In genomic region chr13:94112227-94112626, GRCh38 we compare ENCODE assay signal across 13 cellular contexts.
A peak's percentile ranks its signal among the peaks of the same experiment; 100 is the strongest.
DNase-seq lines count a peak whose midpoint lies in the region; ATAC-seq, FAIRE-seq and TF ChIP-seq lines count a peak whose summit lies in the region.
"Had no signal": no experiment of that assay in that cellular context is flagged by ENCODE, and none has a peak within 500 bp of the region (broad histone marks: within the 10 kb centered on the region; RNA-seq: fewer than 3 reads in every experiment).

No MANE protein-coding gene starts in this region.

- TF ChIP-seq POLR2A in breast epithelium (IDR thresholded peaks at IDR 0.05), result no peak
- no peak for TF ChIP-seq POLR2A in upper lobe of left lung (IDR thresholded peaks at IDR 0.05)

- TF ChIP-seq CTCF in MCF 10A (IDR thresholded peaks at IDR 0.05; ENCODE audit: unreplicated experiment) (no peak), breast epithelium (IDR thresholded peaks at IDR 0.05) (no peak), upper lobe of left lung (IDR thresholded peaks at IDR 0.05) (no peak)

- H3K27ac ChIP-seq in breast epithelium, result no peak overlapping the region
- no peak overlapping the region for H3K27ac ChIP-seq in upper lobe of left lung
- H3K27ac ChIP-seq: A549 had no signal

- TF ChIP-seq EP300 in upper lobe of left lung (IDR thresholded peaks at IDR 0.05), result no peak

- H3K9me3 Mint-ChIP-seq in MCF 10A (ENCODE audit: unreplicated experiment), result no peaks in the 10 kb centered on the region
- H3K9me3 Mint-ChIP-seq: activated CD8-positive, alpha-beta T cell treated with anti-CD3 and anti-CD28 coated beads for 36 hours; activated naive CD8-positive, alpha-beta T cell treated with anti-CD3 and anti-CD28 coated beads, Interleukin-2, amount 10 ng/mL, durations not matched to agents 7 days and 5 days; T-helper 1 cell treated with Interleukin-12 subunit alpha and Interleukin-12 subunit beta and Interleukin-4 antibody, amounts not matched to agents 30 μg/mL and 1 μg/mL, for 36 hours had no signal

- H3K27ac Mint-ChIP-seq in MCF 10A (ENCODE audit: low read depth, unreplicated experiment), result no peak overlapping the region
- H3K27ac Mint-ChIP-seq: activated CD8-positive, alpha-beta T cell treated with anti-CD3 and anti-CD28 coated beads for 36 hours; activated naive CD8-positive, alpha-beta T cell treated with anti-CD3 and anti-CD28 coated beads, Interleukin-2, amount 10 ng/mL, durations not matched to agents 7 days and 5 days; T-helper 1 cell treated with Interleukin-12 subunit alpha and Interleukin-12 subunit beta and Interleukin-4 antibody, amounts not matched to agents 30 μg/mL and 1 μg/mL, for 36 hours had no signal

- no peaks in the 10 kb centered on the region for H3K36me3 Mint-ChIP-seq in MCF 10A (ENCODE audit: insufficient read depth, unreplicated experiment)
- H3K36me3 Mint-ChIP-seq: activated naive CD8-positive, alpha-beta T cell treated with anti-CD3 and anti-CD28 coated beads, Interleukin-2, amount 10 ng/mL, durations not matched to agents 7 days and 5 days had no signal

- FAIRE-seq in frontal cortex (lab: Jason Lieb, UNC), result no peak
- FAIRE-seq: A549, keratinocyte had no signal

- intact Hi-C loops in MCF 10A (cut with micrococcal nuclease) (loop anchor here (1.0 kb wide), 1 partner anchor 884 kb away; no protein-coding TSS in a partner anchor), breast epithelium (cut with DNase I; ENCODE audit: low total_unique reads) (no loop called here)

- ATAC-seq in upper lobe of left lung (ENCODE audit: low FRiP score in 2 of 2), result peak; percentile 40 to 94
- no peak for ATAC-seq in GM19324 (IDR thresholded peaks at IDR 0.05; ENCODE audit: low FRiP score, unreplicated experiment)
- ATAC-seq: A549; activated CD8-positive, alpha-beta T cell treated with anti-CD3 and anti-CD28 coated beads for 36 hours had no signal

- DNase-seq in MCF 10A (ENCODE audit: unreplicated experiment), result peak; percentile 73
- no peak for DNase-seq in breast epithelium (ENCODE audit: low spot score in 2 of 2)
- DNase-seq in amniotic stem cell (lab: John Stamatoyannopoulos, UW), result peak; percentile 82
- DNase-seq in hepatic stellate cell (ENCODE audit: low spot score), result peak; percentile 18
- DNase-seq in upper lobe of left lung, result no peak
- DNase-seq in NCI-H524 treated with DMSO at 0.1 percent for 48 hours (lab: John Stamatoyannopoulos, UW), result no peak
- no peak for DNase-seq in frontal cortex (ENCODE audit: low spot score in 2 of 2)
- DNase-seq: activated CD8-positive, alpha-beta T cell treated with anti-CD3 and anti-CD28 coated beads for 36 hours; activated naive CD8-positive, alpha-beta T cell treated with anti-CD3 and anti-CD28 coated beads, Interleukin-2, amount 10 ng/mL, durations not matched to agents 7 days and 5 days had no signal

- CTCF ChIA-PET in MCF 10A (lab: Yijun Ruan, JAX), result interaction anchor here (0.6 to 1.4 kb wide), 6 partner anchors 13 to 1382 kb away, joined by 3 to 9 read pairs (median 3); no protein-coding TSS in a partner anchor

- WGBS in upper lobe of left lung, 2 donors, result 66 to 68% methylated on average over 3 of the region's 3 CpGs

- H3K36me3 ChIP-seq in breast epithelium (no peaks in the 10 kb centered on the region), upper lobe of left lung (no peaks in the 10 kb centered on the region)

- no peaks in the 10 kb centered on the region for H3K27me3 Mint-ChIP-seq in MCF 10A (ENCODE audit: insufficient read depth, unreplicated experiment)
- H3K27me3 Mint-ChIP-seq: activated CD8-positive, alpha-beta T cell treated with anti-CD3 and anti-CD28 coated beads for 36 hours; activated naive CD8-positive, alpha-beta T cell treated with anti-CD3 and anti-CD28 coated beads, Interleukin-2, amount 10 ng/mL, durations not matched to agents 7 days and 5 days had no signal

- H3K27me3 ChIP-seq in breast epithelium, result no peaks in the 10 kb centered on the region
- no peaks in the 10 kb centered on the region for H3K27me3 ChIP-seq in upper lobe of left lung

- H3K4me3 ChIP-seq in breast epithelium (no peak overlapping the region), upper lobe of left lung (no peak overlapping the region)
- H3K4me3 ChIP-seq: A549 had no signal

- H3K4me1 ChIP-seq in breast epithelium (no peaks in the 10 kb centered on the region), upper lobe of left lung (no peaks in the 10 kb centered on the region)
- H3K4me1 ChIP-seq: A549 had no signal

- no TSS peak for BruUV-seq in MCF 10A (replicated peaks; lab: Mats Ljungman, UMichigan)

- H3K9me3 ChIP-seq in breast epithelium (no peaks in the 10 kb centered on the region), upper lobe of left lung (no peaks in the 10 kb centered on the region)
- H3K9me3 ChIP-seq: A549 had no signal

- no peaks in the 10 kb centered on the region for H3K4me1 Mint-ChIP-seq in MCF 10A (ENCODE audit: insufficient read depth, unreplicated experiment)
- H3K4me1 Mint-ChIP-seq: activated naive CD8-positive, alpha-beta T cell treated with anti-CD3 and anti-CD28 coated beads, Interleukin-2, amount 10 ng/mL, durations not matched to agents 7 days and 5 days had no signal

- POLR2A ChIA-PET in MCF 10A (lab: Yijun Ruan, JAX), result interaction anchor here (0.8 to 1.5 kb wide), 3 partner anchors 9 to 746 kb away, joined by 3 read pairs; no protein-coding TSS in a partner anchor

- no peak overlapping the region for H3K4me3 Mint-ChIP-seq in MCF 10A (ENCODE audit: unreplicated experiment)
- H3K4me3 Mint-ChIP-seq: activated CD8-positive, alpha-beta T cell treated with anti-CD3 and anti-CD28 coated beads for 36 hours; activated naive CD8-positive, alpha-beta T cell treated with anti-CD3 and anti-CD28 coated beads, Interleukin-2, amount 10 ng/mL, durations not matched to agents 7 days and 5 days; T-helper 1 cell treated with Interleukin-12 subunit alpha and Interleukin-12 subunit beta and Interleukin-4 antibody, amounts not matched to agents 30 μg/mL and 1 μg/mL, for 36 hours had no signal

Comparison
In these comparisons a context has a peak if more than half of its experiments do, and no peak if none do; other contexts are left out.
1. DNase-seq: peak in MCF 10A (single experiment), amniotic stem cell (single experiment) and hepatic stellate cell (single experiment); none in breast epithelium (0 of 2), upper lobe of left lung (0 of 2), NCI-H524 treated with DMSO at 0.1 percent for 48 hours (single experiment) and frontal cortex (0 of 2).